In genomic region chr19:7533925-7534480, GRCh38 we compare ENCODE assay signal across 8 cellular contexts. TPM values are rescaled to one million over a fixed set of nuclear protein-coding genes. Genes with fewer than 3 reads are reported as not detected.
DNase-seq lines count a peak whose midpoint lies in the region; ATAC-seq and TF ChIP-seq lines count a peak whose summit lies in the region.

No MANE protein-coding gene starts in this region.

- no peak for TF ChIP-seq CTCF in psoas muscle (IDR thresholded peaks at IDR 0.05)
- no peak for TF ChIP-seq CTCF in upper lobe of right lung (IDR thresholded peaks at IDR 0.05)

- H3K9me3 ChIP-seq in psoas muscle (no peaks in the 10 kb centered on the region), upper lobe of right lung (no peaks in the 10 kb centered on the region)

- 0 to 2% (median 0%) methylated on average over 36 to 41 of the region's 41 CpGs for WGBS in psoas muscle, 3 donors

- H3K27ac ChIP-seq in psoas muscle, result peak overlapping the region; percentile 86
- H3K27ac ChIP-seq in upper lobe of right lung, result peak overlapping the region; percentile 88

- H3K4me3 ChIP-seq in psoas muscle (peak overlapping the region; percentile 91), upper lobe of right lung (peak overlapping the region; percentile 97)

- peaks cover 0 to 50% of the 10 kb centered on the region in 2 donors for H3K36me3 ChIP-seq in psoas muscle (ENCODE audit: insufficient read depth in 1 of 2, low read depth in 1 of 2)
- H3K36me3 ChIP-seq in upper lobe of right lung, result peaks cover 47% of the 10 kb centered on the region

- H3K4me1 ChIP-seq in psoas muscle (peaks cover 11% of the 10 kb centered on the region), upper lobe of right lung (peaks cover 11% of the 10 kb centered on the region)

- intact Hi-C loops in left ventricle myocardium superior (cut with micrococcal nuclease) (no loop called here), psoas muscle (cut with DNase I) (loop anchor here in 1 of 2 donors (10.0 kb wide), 1 partner anchor 139 kb away; no protein-coding TSS in a partner anchor), upper lobe of right lung (cut with DNase I) (no loop called here)

- H3K27me3 ChIP-seq in psoas muscle (ENCODE audit: insufficient read depth in 3 of 3, low read length in 2 of 3) (no peaks in the 10 kb centered on the region), upper lobe of right lung (no peaks in the 10 kb centered on the region)

- ATAC-seq in left ventricle myocardium superior (peak; percentile 82), psoas muscle (peak; percentile 77 to 85 (median 80)), upper lobe of right lung (peak; percentile 74)

- peak; percentile 65 for DNase-seq in SIG-M5 treated with dmso at 0.1 percent for 504 hours (lab: John Stamatoyannopoulos, UW; ENCODE audit: unreplicated experiment)
- DNase-seq in SIG-M5 (lab: John Stamatoyannopoulos, UW), result no peak
- peak; percentile 79 for DNase-seq in NCI-H146 (lab: John Stamatoyannopoulos, UW)
- peak; percentile 78 for DNase-seq in T-helper 22 cell (ENCODE audit: low read depth)
- peak in 57 of 58 donors; percentile 33 to 93 (median 80) for DNase-seq in anterior cingulate cortex (lab: John Stamatoyannopoulos, UW)
- peak; percentile 91 for DNase-seq in left ventricle myocardium superior
- peak; percentile 89 to 95 for DNase-seq in psoas muscle
- DNase-seq in upper lobe of right lung, result peak; percentile 92

RNA-seq across cellular contexts. Expression of gene PNPLA6, which starts 1.5 kb away (rescaled TPM):
- total RNA-seq in left ventricle myocardium superior, result 55.6 TPM
- total RNA-seq in psoas muscle, result 10 to 100 TPM; 53.3 to 72.8 (median 62.7) TPM
- 10 to 100 TPM; 31.8 to 63.8 (median 34.6) TPM for polyA plus RNA-seq in psoas muscle
- 190 TPM for total RNA-seq in upper lobe of right lung

RNA-seq across cellular contexts. Expression of gene MCOLN1, which starts 11.6 kb away (rescaled TPM):
- total RNA-seq in left ventricle myocardium superior, result 18.5 TPM
- 10 to 100 TPM; 15.4 to 23.8 (median 17.0) TPM for total RNA-seq in psoas muscle
- polyA plus RNA-seq in psoas muscle, result 10 to 100 TPM; 15.9 to 28.6 (median 20.2) TPM
- 55.0 TPM for total RNA-seq in upper lobe of right lung

RNA-seq across cellular contexts. Expression of gene ZNF358, which starts 18.1 kb away (rescaled TPM):
- total RNA-seq in left ventricle myocardium superior (101 TPM), psoas muscle (100 to 1,000 TPM in 1 of 4 donors, 10 to 100 TPM in 3; 80.4 to 109 (median 90.1) TPM), upper lobe of right lung (56.9 TPM)
- polyA plus RNA-seq in psoas muscle, result 100 to 1,000 TPM in 1 of 3 donors, 10 to 100 TPM in 2; 38.1 to 110 (median 88.9) TPM

RNA-seq across cellular contexts. Expression of gene PEX11G, which starts 45.2 kb away (rescaled TPM):
- total RNA-seq in left ventricle myocardium superior (0.84 TPM), psoas muscle (1 to 10 TPM; 1.1 to 1.4 (median 1.2) TPM), upper lobe of right lung (3.6 TPM)
- polyA plus RNA-seq in psoas muscle, result 1 to 10 TPM; 1.0 to 1.1 (median 1.1) TPM
